In the genomic region with DNA sequence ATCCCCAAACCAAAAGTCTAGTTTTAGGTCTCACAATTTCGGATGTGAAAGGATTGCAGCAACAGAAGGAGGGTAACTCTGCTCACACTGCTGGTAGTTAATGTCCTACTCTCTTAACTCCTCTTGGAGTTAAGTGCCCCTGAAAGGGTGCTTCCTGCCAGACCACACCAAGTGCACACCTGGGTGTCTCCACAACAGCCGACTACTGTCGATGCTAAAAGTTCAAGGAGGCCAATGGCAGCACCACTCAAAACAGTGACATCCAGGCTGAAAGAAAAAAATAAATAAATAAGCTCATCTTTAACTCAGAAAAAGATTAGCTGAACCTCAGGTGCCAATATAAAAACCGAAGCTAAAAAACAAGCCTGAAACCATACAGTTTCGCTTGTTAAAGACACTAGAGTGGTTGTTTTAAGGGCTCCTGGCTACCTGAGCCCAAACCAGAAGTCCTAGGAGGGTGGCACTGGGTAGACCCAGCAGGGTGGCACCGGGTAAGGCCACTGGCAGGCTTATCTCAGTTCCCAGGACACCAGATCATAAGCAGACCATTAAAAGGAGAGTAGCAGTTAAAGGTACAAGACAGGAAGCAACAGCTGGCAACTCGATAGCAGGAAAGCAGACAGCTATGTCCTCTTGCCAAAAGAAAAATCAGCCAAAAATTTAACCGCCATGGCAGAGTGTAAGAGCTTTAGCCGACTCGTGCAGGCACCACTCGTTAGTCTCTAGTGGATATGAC, we compare ENCODE assay signal across 9 cellular contexts. TPM values are rescaled to one million over a fixed set of nuclear protein-coding genes. Genes with fewer than 3 reads are reported as not detected.
A peak's percentile ranks its signal among the peaks of the same experiment; 100 is the strongest.
DNase-seq lines count a peak whose midpoint lies in the region; ATAC-seq and TF ChIP-seq lines count a peak whose summit lies in the region.
"Had no signal": no experiment of that assay in that cellular context is flagged by ENCODE, and none has a peak within 500 bp of the region (broad histone marks: within the 10 kb centered on the region; RNA-seq: fewer than 3 reads in every experiment).

No MANE protein-coding gene starts in this region.

- no peak overlapping the region for H3K4me3 ChIP-seq in stomach

- CTCF ChIA-PET in activated CD4-positive, alpha-beta T cell treated with anti-CD3 and anti-CD28 coated beads for 36 hours (lab: Charles Lee): interaction anchor here (0.7 to 1.3 kb wide), 6 partner anchors 8 to 1177 kb away, joined by 3 to 5 read pairs (median 4); no protein-coding TSS in a partner anchor
- CTCF ChIA-PET in RWPE1 (lab: Yijun Ruan, JAX): interaction anchor here (0.9 kb wide), 1 partner anchor 24 kb away, joined by 3 read pairs; no protein-coding TSS in a partner anchor

- DNase-seq in activated CD4-positive, alpha-beta T cell treated with anti-CD3 and anti-CD28 coated beads for 36 hours: no peak
- DNase-seq in activated CD4-positive, alpha-beta T cell treated with anti-CD3 and anti-CD28 coated beads, Interleukin-2, amount 50 U/mL, for 4 hours: no peak
- DNase-seq in RWPE1 (ENCODE audit: low spot score) (no peak), glutamatergic neuron (no peak), stomach (no peak), epidermal melanocyte (ENCODE audit: insufficient read length, low spot score) (no peak)
- DNase-seq: head of caudate nucleus had no signal

- H3K9me3 ChIP-seq in stomach: no peaks in the 10 kb centered on the region

- whole genome bisulfite sequencing in stomach, 5 donors: 35 to 43% (median 37%) methylated on average over 11 of the region's 11 CpGs

- peaks cover 0 to 5% (median 0%) of the 10 kb centered on the region in 4 donors for H3K36me3 ChIP-seq in stomach

- H3K27ac ChIP-seq in RWPE1 (peak overlapping the region; percentile 61), stomach (peak overlapping the region in 3 of 5 donors; percentile 56 to 75 (median 57))

- H3K27me3 ChIP-seq in stomach: no peaks in the 10 kb centered on the region

- peaks cover 91 to 100% (median 96%) of the 10 kb centered on the region in 4 donors for H3K4me1 ChIP-seq in stomach

- peaks cover 99% of the 10 kb centered on the region for H3K4me1 Mint-ChIP-seq in activated CD4-positive, alpha-beta T cell treated with anti-CD3 and anti-CD28 coated beads for 36 hours
- H3K4me1 Mint-ChIP-seq in glutamatergic neuron (ENCODE audit: low read depth, unreplicated experiment): peaks cover 72% of the 10 kb centered on the region

- H3K36me3 Mint-ChIP-seq in activated CD4-positive, alpha-beta T cell treated with anti-CD3 and anti-CD28 coated beads for 36 hours (ENCODE audit: low read depth): peaks cover 38% of the 10 kb centered on the region
- H3K36me3 Mint-ChIP-seq in glutamatergic neuron (ENCODE audit: unreplicated experiment): peaks cover 5% of the 10 kb centered on the region

- no peaks in the 10 kb centered on the region for H3K27me3 Mint-ChIP-seq in activated CD4-positive, alpha-beta T cell treated with anti-CD3 and anti-CD28 coated beads for 36 hours
- H3K27me3 Mint-ChIP-seq in glutamatergic neuron (ENCODE audit: unreplicated experiment): peaks cover 3% of the 10 kb centered on the region

- no peak for TF ChIP-seq CTCF in RWPE1 (conservative IDR thresholded peaks at IDR 0.05; ENCODE audit: low read depth)
- no peak for TF ChIP-seq CTCF in glutamatergic neuron (IDR thresholded peaks at IDR 0.05; ENCODE audit: partially characterized antibody, unreplicated experiment)
- TF ChIP-seq CTCF in stomach (IDR thresholded peaks at IDR 0.05): no peak

- no peak for TF ChIP-seq EP300 in stomach (IDR thresholded peaks at IDR 0.05)

- ATAC-seq in activated CD4-positive, alpha-beta T cell treated with anti-CD3 and anti-CD28 coated beads for 36 hours: peak; percentile 4
- ATAC-seq in HG03196 (IDR thresholded peaks at IDR 0.05; ENCODE audit: unreplicated experiment): no peak
- no peak for ATAC-seq in HG03159 (IDR thresholded peaks at IDR 0.05; ENCODE audit: unreplicated experiment)

- H3K9me3 Mint-ChIP-seq in activated CD4-positive, alpha-beta T cell treated with anti-CD3 and anti-CD28 coated beads for 36 hours (ENCODE audit: low read depth): no peaks in the 10 kb centered on the region
- H3K9me3 Mint-ChIP-seq in glutamatergic neuron (ENCODE audit: unreplicated experiment): peaks cover 16% of the 10 kb centered on the region

- intact Hi-C loops in activated CD4-positive, alpha-beta T cell treated with anti-CD3 and anti-CD28 coated beads for 36 hours (cut with DNase I, micrococcal nuclease): loop anchor here in 1 of 2 experiments (5.0 kb wide), 1 partner anchor 926 kb away; no protein-coding TSS in a partner anchor
- intact Hi-C loops in stomach (cut with DNase I; ENCODE audit: low total_unique reads): no loop called here

- H3K4me3 Mint-ChIP-seq in activated CD4-positive, alpha-beta T cell treated with anti-CD3 and anti-CD28 coated beads for 36 hours: peak overlapping the region; percentile 6
- H3K4me3 Mint-ChIP-seq in glutamatergic neuron (ENCODE audit: unreplicated experiment): no peak overlapping the region

- peak overlapping the region; percentile 92 for H3K27ac Mint-ChIP-seq in activated CD4-positive, alpha-beta T cell treated with anti-CD3 and anti-CD28 coated beads for 36 hours
- peak overlapping the region; percentile 44 for H3K27ac Mint-ChIP-seq in glutamatergic neuron (ENCODE audit: unreplicated experiment)

- POLR2A ChIA-PET in activated CD4-positive, alpha-beta T cell treated with anti-CD3 and anti-CD28 coated beads for 36 hours (lab: Charles Lee): interaction anchor here (0.6 to 1.0 kb wide), 3 partner anchors 16 to 41 kb away, joined by 3 to 4 read pairs (median 3); no protein-coding TSS in a partner anchor
- POLR2A ChIA-PET in RWPE1 (lab: Yijun Ruan, JAX; ENCODE audit: low non-redundant PET): no interaction called here

- no peak for TF ChIP-seq POLR2A in stomach (IDR thresholded peaks at IDR 0.05)

RNA-seq across cellular contexts. Expression of a gene that starts 39.3 kb away (rescaled TPM):
- total RNA-seq in activated CD4-positive, alpha-beta T cell treated with anti-CD3 and anti-CD28 coated beads for 36 hours: 100 to 1,000 TPM; 106 to 126 TPM
- 162 TPM for total RNA-seq in glutamatergic neuron (ENCODE audit: unreplicated experiment)
- 100 to 1,000 TPM in 1 of 5 donors, 10 to 100 TPM in 4; 14.7 to 113 (median 49.7) TPM for total RNA-seq in stomach
- polyA plus RNA-seq in stomach: 10 to 100 TPM; 10.6 to 21.1 (median 14.8) TPM
